ENCODE assay signal across 8 cellular contexts in genomic region chr16:1310832-1311200, GRCh38. TPM values are rescaled to one million over a fixed set of nuclear protein-coding genes. Genes with fewer than 3 reads are reported as not detected.
A peak's percentile ranks its signal among the peaks of the same experiment; 100 is the strongest.
DNase-seq lines count a peak whose midpoint lies in the region; ATAC-seq and TF ChIP-seq lines count a peak whose summit lies in the region.

No MANE protein-coding gene starts in this region.

- POLR2A ChIA-PET in activated CD4-positive, alpha-beta memory T cell treated with anti-CD3 and anti-CD28 coated beads, Interleukin-2, amount 10 ng/mL, durations not matched to agents 7 days and 5 days (lab: Charles Lee): interaction anchor here (1.0 to 3.8 kb wide), 4 partner anchors 13 to 654 kb away, joined by 3 to 13 read pairs (median 6); partner anchors contain the start of gene RPS2

- CTCF ChIA-PET in activated CD4-positive, alpha-beta memory T cell treated with anti-CD3 and anti-CD28 coated beads, Interleukin-2, amount 10 ng/mL, durations not matched to agents 7 days and 5 days (lab: Charles Lee): no interaction called here

- no peak for TF ChIP-seq CTCF in smooth muscle cell (IDR thresholded peaks at IDR 0.05; ENCODE audit: borderline replicate concordance, insufficient read depth, poor library complexity, severe bottlenecking)

- H3F3A ChIP-seq in smooth muscle cell (ENCODE audit: low read depth): no peaks in the 10 kb centered on the region

- peaks cover 38% of the 10 kb centered on the region for H3K4me1 Mint-ChIP-seq in activated CD4-positive, alpha-beta memory T cell treated with anti-CD3 and anti-CD28 coated beads, Interleukin-2, amount 10 ng/mL, durations not matched to agents 7 days and 5 days

- intact Hi-C loops in right cardiac atrium (cut with DNase I): no loop called here

- peak overlapping the region; percentile 76 for H3K9ac ChIP-seq in smooth muscle cell (ENCODE audit: low read depth)

- peaks cover 34% of the 10 kb centered on the region for H3K36me3 Mint-ChIP-seq in activated CD4-positive, alpha-beta memory T cell treated with anti-CD3 and anti-CD28 coated beads, Interleukin-2, amount 10 ng/mL, durations not matched to agents 7 days and 5 days (ENCODE audit: low read depth)

- no peaks in the 10 kb centered on the region for H3K9me3 ChIP-seq in right cardiac atrium (ENCODE audit: control insufficient read depth, low read length)
- H3K9me3 ChIP-seq in smooth muscle cell (replicated peaks; ENCODE audit: low read depth): no peaks in the 10 kb centered on the region

- DNase-seq in activated gamma-delta T cell treated with Interleukin-2 at 50 U/mL for 16 hours: peak; percentile 43
- no peak for DNase-seq in activated gamma-delta T cell (lab: John Stamatoyannopoulos, UW)
- peak; percentile 61 for DNase-seq in activated CD4-positive, alpha-beta memory T cell treated with anti-CD3 and anti-CD28 coated beads, Interleukin-2, amount 10 ng/mL, durations not matched to agents 7 days and 5 days
- DNase-seq in right cardiac atrium: peak in 1 of 3 donors; percentile 46
- DNase-seq in smooth muscle cell (lab: John Stamatoyannopoulos, UW; ENCODE audit: unreplicated experiment): no peak
- DNase-seq in iPS-NIHi7 (ENCODE audit: extremely low spot score): no peak
- no peak for DNase-seq in hepatic stellate cell (ENCODE audit: low spot score)

- no peak for ATAC-seq in right cardiac atrium
- no peak for ATAC-seq in HG03565 (IDR thresholded peaks at IDR 0.05; ENCODE audit: unreplicated experiment)

- peaks cover 2% of the 10 kb centered on the region for H3K36me3 ChIP-seq in smooth muscle cell (ENCODE audit: low read depth)

- peaks cover 13% of the 10 kb centered on the region for H3K4me1 ChIP-seq in right cardiac atrium (ENCODE audit: control insufficient read depth, insufficient read depth, low read length)
- H3K4me1 ChIP-seq in smooth muscle cell (ENCODE audit: low read depth): peaks cover 15% of the 10 kb centered on the region

- H3K4me2 ChIP-seq in smooth muscle cell: peak overlapping the region; percentile 97

- H3K9me3 Mint-ChIP-seq in activated CD4-positive, alpha-beta memory T cell treated with anti-CD3 and anti-CD28 coated beads, Interleukin-2, amount 10 ng/mL, durations not matched to agents 7 days and 5 days: no peaks in the 10 kb centered on the region

- H4K20me1 ChIP-seq in smooth muscle cell (ENCODE audit: low read depth): peaks cover 59% of the 10 kb centered on the region

- no peak overlapping the region for H2AFZ ChIP-seq in smooth muscle cell (ENCODE audit: low read depth)

- H3K27ac Mint-ChIP-seq in activated CD4-positive, alpha-beta memory T cell treated with anti-CD3 and anti-CD28 coated beads, Interleukin-2, amount 10 ng/mL, durations not matched to agents 7 days and 5 days: peak overlapping the region; percentile 94

- H3K27ac ChIP-seq in right cardiac atrium (ENCODE audit: low read length): peak overlapping the region; percentile 43
- H3K27ac ChIP-seq in smooth muscle cell (ENCODE audit: low read depth): peak overlapping the region; percentile 28

- H3K27me3 ChIP-seq in right cardiac atrium (ENCODE audit: control insufficient read depth, insufficient read depth): no peaks in the 10 kb centered on the region
- H3K27me3 ChIP-seq in smooth muscle cell (ENCODE audit: low read depth): no peaks in the 10 kb centered on the region

- 4% methylated on average over 14 of the region's 14 CpGs for WGBS in right cardiac atrium
- 8% methylated on average over 14 of the region's 14 CpGs for WGBS in smooth muscle cell (ENCODE audit: low lambda C conversion rate)

- H3K79me2 ChIP-seq in smooth muscle cell (ENCODE audit: low read depth): peaks cover 60% of the 10 kb centered on the region

- H3K4me3 ChIP-seq in right cardiac atrium (ENCODE audit: low read length): peak overlapping the region; percentile 98
- H3K4me3 ChIP-seq in smooth muscle cell: peak overlapping the region; percentile 74

- peak overlapping the region; percentile 100 for H3K4me3 Mint-ChIP-seq in activated CD4-positive, alpha-beta memory T cell treated with anti-CD3 and anti-CD28 coated beads, Interleukin-2, amount 10 ng/mL, durations not matched to agents 7 days and 5 days

- no peaks in the 10 kb centered on the region for H3K27me3 Mint-ChIP-seq in activated CD4-positive, alpha-beta memory T cell treated with anti-CD3 and anti-CD28 coated beads, Interleukin-2, amount 10 ng/mL, durations not matched to agents 7 days and 5 days

RNA-seq across cellular contexts. Expression of gene UBE2I, which starts 1.4 kb away (rescaled TPM):
- 100 to 1,000 TPM; 198 to 199 TPM for total RNA-seq in activated CD4-positive, alpha-beta memory T cell treated with anti-CD3 and anti-CD28 coated beads, Interleukin-2, amount 10 ng/mL, durations not matched to agents 7 days and 5 days
- total RNA-seq in right cardiac atrium: 10 to 100 TPM; 73.5 to 95.3 (median 87.8) TPM
- polyA plus RNA-seq in right cardiac atrium: 76.5 TPM
- 51.5 and 95.9 TPM in 2 replicates for total RNA-seq in smooth muscle cell
- polyA plus RNA-seq in smooth muscle cell: 169 and 180 TPM in 2 replicates

RNA-seq across cellular contexts. Expression of gene BAIAP3, which starts 22.6 kb away (rescaled TPM):
- total RNA-seq in activated CD4-positive, alpha-beta memory T cell treated with anti-CD3 and anti-CD28 coated beads, Interleukin-2, amount 10 ng/mL, durations not matched to agents 7 days and 5 days: 1 to 10 TPM; 3.4 to 3.9 TPM
- total RNA-seq in right cardiac atrium: 1 to 10 TPM in 3 of 4 donors, under 1 TPM in 1; 0.53 to 2.7 (median 2.0) TPM
- 1.6 TPM for polyA plus RNA-seq in right cardiac atrium
- total RNA-seq in smooth muscle cell: 0.31 TPM in 1 of 2 replicates, not detected in the other
- polyA plus RNA-seq in smooth muscle cell: 0.34 and 0.51 TPM in 2 replicates

RNA-seq across cellular contexts. Expression of gene TSR3, which starts 40.9 kb away (rescaled TPM):
- 10 to 100 TPM; 40.6 to 46.0 TPM for total RNA-seq in activated CD4-positive, alpha-beta memory T cell treated with anti-CD3 and anti-CD28 coated beads, Interleukin-2, amount 10 ng/mL, durations not matched to agents 7 days and 5 days
- 10 to 100 TPM; 49.6 to 54.0 (median 52.8) TPM for total RNA-seq in right cardiac atrium
- 58.5 TPM for polyA plus RNA-seq in right cardiac atrium
- total RNA-seq in smooth muscle cell: 54.9 and 55.2 TPM in 2 replicates
- 142 TPM in 2 replicates for polyA plus RNA-seq in smooth muscle cell

RNA-seq across cellular contexts. Expression of gene GNPTG, which starts 40.9 kb away (rescaled TPM):
- 10 to 100 TPM; 32.5 to 33.4 TPM for total RNA-seq in activated CD4-positive, alpha-beta memory T cell treated with anti-CD3 and anti-CD28 coated beads, Interleukin-2, amount 10 ng/mL, durations not matched to agents 7 days and 5 days
- total RNA-seq in right cardiac atrium (10 to 100 TPM; 39.7 to 45.3 (median 43.0) TPM), smooth muscle cell (28.0 and 34.4 TPM in 2 replicates)
- polyA plus RNA-seq in right cardiac atrium (47.1 TPM), smooth muscle cell (73.3 and 79.2 TPM in 2 replicates)

RNA-seq across cellular contexts. Expression of gene TPSD1, which starts 54.9 kb away (rescaled TPM):
- not detected for total RNA-seq in activated CD4-positive, alpha-beta memory T cell treated with anti-CD3 and anti-CD28 coated beads, Interleukin-2, amount 10 ng/mL, durations not matched to agents 7 days and 5 days
- under 1 TPM in 2 of 4 donors, not detected in 2; 0.26 to 0.85 TPM for total RNA-seq in right cardiac atrium
- polyA plus RNA-seq in right cardiac atrium: 0.16 TPM
- not detected in 2 replicates for total RNA-seq in smooth muscle cell
- polyA plus RNA-seq in smooth muscle cell: not detected in 2 replicates

Comparison
In these comparisons a context has a peak if more than half of its experiments do, and no peak if none do; other contexts are left out.
1. DNase-seq: peak in activated gamma-delta T cell treated with Interleukin-2 at 50 U/mL for 16 hours (single experiment) and activated CD4-positive, alpha-beta memory T cell treated with anti-CD3 and anti-CD28 coated beads, Interleukin-2, amount 10 ng/mL, durations not matched to agents 7 days and 5 days (single experiment); none in activated gamma-delta T cell (single experiment), smooth muscle cell (single experiment), iPS-NIHi7 (single experiment) and hepatic stellate cell (single experiment).